Comparison of ENCODE assay signal across 20 cellular contexts in genomic region chr11:133007020-133007584, GRCh38.
"Had no signal": no experiment of that assay in that cellular context is flagged by ENCODE, and none has a peak within 500 bp of the region (broad histone marks: within the 10 kb centered on the region; RNA-seq: fewer than 3 reads in every experiment).

No MANE protein-coding gene starts in this region.

- H3K4me3 ChIP-seq: SJSA1, SK-N-MC had no signal

- DNase-seq: KBM-7, NCI-H1092, NCI-H1105 treated with DMSO at 0.1 percent for 48 hours, NCI-H1417 treated with DMSO at 0.1 percent for 48 hours, NCI-H146, NCI-H1694 treated with DMSO at 0.1 percent for 48 hours, NCI-H1930, NCI-H2081, NCI-H2107, NCI-H2227 treated with DMSO at 0.1 percent for 48 hours, NCI-H446, NCI-H510A treated with DMSO at 0.1 percent for 48 hours, NCI-H526 treated with DMSO at 0.1 percent for 48 hours, NCI-H748 treated with DMSO at 0.1 percent for 48 hours, Right ventricle myocardium superior, RPMI8226, SIG-M5 had no signal

- H3K36me3 ChIP-seq: SJSA1 had no signal

- H3K27ac ChIP-seq: SJSA1, SK-N-MC had no signal

- H3K9me3 ChIP-seq: SJSA1 had no signal

- H3K27me3 ChIP-seq: SJSA1 had no signal

- H3K4me1 ChIP-seq: SJSA1 had no signal

- FAIRE-seq: RCC 7860 had no signal
